ENCODE assay signal across 17 cellular contexts in the genomic region with DNA sequence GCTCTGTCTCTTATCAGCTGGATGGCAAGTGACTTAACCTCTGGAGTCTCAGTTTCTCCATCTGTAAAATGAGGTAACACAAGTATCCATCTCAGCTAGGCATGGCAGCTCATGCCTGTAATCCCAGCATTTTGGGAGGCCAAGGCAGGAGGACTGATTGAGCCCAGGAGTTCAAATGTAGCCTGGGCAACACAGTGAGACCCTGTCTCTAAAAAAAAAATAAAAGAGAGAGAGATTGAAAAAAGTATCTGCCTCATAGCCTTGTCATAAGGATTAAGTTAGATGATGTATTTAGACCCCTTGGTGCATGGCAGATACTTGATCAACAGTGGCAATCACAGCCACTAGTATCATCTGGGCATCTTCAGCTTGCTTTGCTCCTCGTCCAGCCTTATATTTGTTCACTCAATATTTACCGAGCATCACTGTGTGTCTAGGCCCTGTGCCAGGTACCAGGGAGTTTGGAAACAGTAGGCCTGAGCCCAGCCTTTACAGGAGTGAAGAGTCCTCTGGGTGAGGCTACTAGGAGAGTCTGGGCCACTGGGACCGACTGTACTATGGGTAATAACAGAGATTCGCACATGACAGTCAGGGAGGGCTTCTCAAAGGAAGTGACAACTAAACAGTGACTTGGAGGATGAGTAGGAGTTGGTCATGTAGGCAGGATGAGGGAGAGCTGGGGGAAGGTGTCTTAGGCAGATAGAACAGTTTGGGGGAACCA. TPM values are rescaled to one million over a fixed set of nuclear protein-coding genes. Genes with fewer than 3 reads are reported as not detected.
DNase-seq lines count a peak whose midpoint lies in the region; ATAC-seq, FAIRE-seq and TF ChIP-seq lines count a peak whose summit lies in the region.
"Had no signal": no experiment of that assay in that cellular context is flagged by ENCODE, and none has a peak within 500 bp of the region (broad histone marks: within the 10 kb centered on the region; RNA-seq: fewer than 3 reads in every experiment).

No MANE protein-coding gene starts in this region.

- CTCF ChIA-PET in K562 (lab: Yijun Ruan, JAX; ENCODE audit: low intra/inter-chr PET ratio): no interaction called here

- peaks cover 22% of the 10 kb centered on the region for H4K20me1 ChIP-seq in K562 (replicated peaks; ENCODE audit: control insufficient read depth, insufficient read depth, low read length)

- H3K27ac ChIP-seq in K562 (ENCODE audit: extremely low read depth, low read depth, low read length): no peak overlapping the region
- H3K27ac ChIP-seq in adrenal gland: no peak overlapping the region
- H3K27ac ChIP-seq: cardiac muscle cell, epithelial cell of prostate, PC-9 had no signal

- H3K4me2 ChIP-seq in K562 (ENCODE audit: insufficient read depth, low read length): no peak overlapping the region
- H3K4me2 ChIP-seq: PC-9 had no signal

- no peak for TF ChIP-seq POLR2A in K562 (conservative IDR thresholded peaks at IDR 0.05)
- TF ChIP-seq POLR2A in adrenal gland (IDR thresholded peaks at IDR 0.05): no peak

- no peak for TF ChIP-seq EP300 in K562 (IDR thresholded peaks at IDR 0.05; ENCODE audit: low read length)

- 68% methylated on average over 4 of the region's 4 CpGs for WGBS in K562 (ENCODE audit: insufficient coverage, low coverage, missing lambda C conversion rate)
- 72 to 81% (median 78%) methylated on average over 4 of the region's 4 CpGs for WGBS in adrenal gland, 4 donors

- H3K4me1 ChIP-seq in K562 (replicated peaks in 1 of 2; ENCODE audit: control insufficient read depth in 2 of 2, insufficient read depth in 2 of 2, low read length in 2 of 2) (peaks cover 10 to 17% of the 10 kb centered on the region in 2 experiments; a peak in 4 of 5 replicates), adrenal gland (replicated peaks in 1 of 2) (no peaks in the 10 kb centered on the region)

- no peak for TF ChIP-seq RAD21 in K562 (CRISPR knock-in tag; conservative IDR thresholded peaks at IDR 0.05 in 1 of 2, IDR thresholded peaks at IDR 0.05 in 1 of 2)

- H3K9me3 ChIP-seq in K562 (replicated peaks; ENCODE audit: control insufficient read depth, insufficient read depth, low read depth, low read length): no peaks in the 10 kb centered on the region
- H3K9me3 ChIP-seq in adrenal gland (replicated peaks in 1 of 3): no peaks in the 10 kb centered on the region

- no peaks in the 10 kb centered on the region for H3K27me3 Mint-ChIP-seq in progenitor cell of endocrine pancreas

- H3K36me3 ChIP-seq in K562 (ENCODE audit: control insufficient read depth, insufficient read depth, low read length): peaks cover 35% of the 10 kb centered on the region
- H3K36me3 ChIP-seq in adrenal gland (replicated peaks in 1 of 2): no peaks in the 10 kb centered on the region
- H3K36me3 ChIP-seq: cardiac muscle cell had no signal

- no peak overlapping the region for H3K4me3 Mint-ChIP-seq in progenitor cell of endocrine pancreas (ENCODE audit: low read depth)

- intact Hi-C loops in K562 (cut with micrococcal nuclease) (no loop called here), adrenal gland (cut with DNase I) (no loop called here), left cardiac atrium (cut with DNase I) (no loop called here)

- no TSS peak for BruUV-seq in K562 (replicated peaks; lab: Mats Ljungman, UMichigan)

- H3K9ac ChIP-seq in K562 (ENCODE audit: insufficient read depth in 1 of 2, low read depth in 2 of 2, low read length in 2 of 2): no peak overlapping the region

- H3K36me3 Mint-ChIP-seq in progenitor cell of endocrine pancreas (ENCODE audit: insufficient read depth): no peaks in the 10 kb centered on the region

- DNase-seq in DMS53 treated with DMSO at 0.1 percent for 48 hours (lab: John Stamatoyannopoulos, UW; ENCODE audit: unreplicated experiment) (peak; percentile 71), NCI-H345 treated with DMSO at 0.1 percent for 48 hours (lab: John Stamatoyannopoulos, UW; ENCODE audit: unreplicated experiment) (peak; percentile 86), K562 (ENCODE audit: extremely low read depth in 1 of 4, low spot score in 3 of 4) (no peak), progenitor cell of endocrine pancreas (ENCODE audit: low spot score, unreplicated experiment) (no peak), adrenal gland (no peak), left cardiac atrium (no peak)
- DNase-seq: HCEC 1CT; mesendoderm; NCI-H1436; stimulated activated CD4-positive, alpha-beta T cell treated with anti-CD3 and anti-CD28 coated beads, Interleukin-4, amount 100 ng/mL, for 4 hours; T-helper 9 cell had no signal

- peak overlapping the region; percentile 6 for H3K27ac Mint-ChIP-seq in progenitor cell of endocrine pancreas

- TF ChIP-seq CTCF in K562 (IDR thresholded peaks at IDR 0.05 in 2 of 3, conservative IDR thresholded peaks at IDR 0.05 in 1 of 3; ENCODE audit: insufficient read depth in 2 of 3, low read depth in 1 of 3, low read length in 3 of 3) (no peak), progenitor cell of endocrine pancreas (IDR thresholded peaks at IDR 0.05; ENCODE audit: unreplicated experiment) (no peak), adrenal gland (IDR thresholded peaks at IDR 0.05) (no peak)

- peaks cover 6% of the 10 kb centered on the region for H3K9me1 ChIP-seq in K562 (ENCODE audit: control insufficient read depth, insufficient read depth, low read length)

- FAIRE-seq in K562 (lab: Jason Lieb, UNC): no peak
- FAIRE-seq: GM12892, HTR-8/SVneo had no signal

- H3K4me3 ChIP-seq in K562 (no peak overlapping the region), adrenal gland (no peak overlapping the region)
- H3K4me3 ChIP-seq: cardiac muscle cell, PC-9 had no signal

- H3K4me1 Mint-ChIP-seq in progenitor cell of endocrine pancreas (ENCODE audit: low read depth): peaks cover 3% of the 10 kb centered on the region

- H3K27me3 ChIP-seq in K562 (ENCODE audit: control insufficient read depth in 2 of 2, insufficient read depth in 2 of 2, low read length in 2 of 2) (no peaks in the 10 kb centered on the region), adrenal gland (peaks cover 5% of the 10 kb centered on the region)
- H3K27me3 ChIP-seq: cardiac muscle cell had no signal

- H2AFZ ChIP-seq in K562 (ENCODE audit: low read depth, low read length): no peak overlapping the region
- H2AFZ ChIP-seq: PC-9 had no signal

- ATAC-seq in K562 (no peak), GM21717 (IDR thresholded peaks at IDR 0.05; ENCODE audit: unreplicated experiment) (no peak), left cardiac atrium (no peak)

- H3K79me2 ChIP-seq in K562 (ENCODE audit: control insufficient read depth, insufficient read depth, low read length): peaks cover 13% of the 10 kb centered on the region; the same call in 2 of the 3 replicates

- no peaks in the 10 kb centered on the region for H3K9me3 Mint-ChIP-seq in progenitor cell of endocrine pancreas (ENCODE audit: low read depth)

- POLR2A ChIA-PET in K562 (lab: Yijun Ruan, JAX): interaction anchor here (1.2 kb wide), 1 partner anchor 9 kb away, joined by 3 read pairs; no protein-coding TSS in a partner anchor

- in situ Hi-C loops in K562 (cut with MboI): no loop called here

TF ChIP-seq in K562, 482 proteins besides CTCF, POLR2A, EP300 and RAD21 (continues in another document):
- TF ChIP-seq ZNF431 (CRISPR knock-in tag; IDR thresholded peaks at IDR 0.05): no peak

RNA-seq across cellular contexts. Expression of a gene that starts 34.2 kb away (rescaled TPM):
- 10.6 and 16.2 TPM in 2 replicates for total RNA-seq in K562 (2011; cell fraction: chromatin; rRNA removed; ENCODE audit: low replicate concordance)
- total RNA-seq in K562 (2011; cell fraction: nucleolus; rRNA removed): 11.2 and 12.9 TPM in 2 replicates
- 11.4 and 11.6 TPM in 2 replicates for total RNA-seq in K562 (2011; cell fraction: nucleoplasm; rRNA removed)
- total RNA-seq in K562 (2014; rRNA removed): 13.4 and 20.8 TPM in 2 replicates
- 17.5 and 20.0 TPM in 2 replicates for total RNA-seq in K562 (2014; rRNA removed; fragmentation: Illumina TruSeq; extraction: Trizol)
- 16.3 and 16.5 TPM in 2 replicates for total RNA-seq in K562 (2015; rRNA removed; fragmentation: Illumina TruSeq; extraction: Trizol)
- 21.1 and 21.3 TPM in 2 replicates for total RNA-seq in K562 (2021)
- polyA plus RNA-seq in K562 (2011; rRNA removed): 13.2 and 18.7 TPM in 2 replicates
- polyA plus RNA-seq in K562 (2011; cell fraction: cytosol; rRNA removed): 15.4 and 25.7 TPM in 2 replicates
- 8.4 and 15.2 TPM in 2 replicates for polyA plus RNA-seq in K562 (2011; cell fraction: nucleus; rRNA removed)
- 14.3 and 16.8 TPM in 2 replicates for polyA plus RNA-seq in K562 (2012)
- polyA plus RNA-seq in K562 (2014; fragmentation: Illumina TruSeq; extraction: Trizol): 23.5 and 26.6 TPM in 2 replicates
- polyA plus RNA-seq in K562 (2014; fragmentation: Nextera tagmentation; extraction: Ambion mirVana): 10 to 100 TPM in 1 of 2 experiments, 1 to 10 TPM in 1; 9.5 to 12.2 TPM
- polyA plus RNA-seq in K562 (2014; rRNA removed): 18.0 and 20.3 TPM in 2 replicates
- polyA minus RNA-seq in K562 (2011; rRNA and poly(A)+ RNA removed): 13.1 and 21.5 TPM in 2 replicates
- 8.4 and 12.5 TPM in 2 replicates for polyA minus RNA-seq in K562 (2011; cell fraction: cytosol; rRNA and poly(A)+ RNA removed)
- polyA minus RNA-seq in K562 (2011; cell fraction: nucleus; rRNA and poly(A)+ RNA removed): 4.7 and 5.2 TPM in 2 replicates
- total RNA-seq in progenitor cell of endocrine pancreas: 6.0 and 7.0 TPM in 2 replicates
- total RNA-seq in adrenal gland: 1 to 10 TPM in 4 of 8 donors, under 1 TPM in 4; 0.06 to 3.2 (median 0.97) TPM
- polyA plus RNA-seq in adrenal gland: 1 to 10 TPM in 2 of 3 donors, under 1 TPM in 1; 0.77 to 3.9 (median 1.6) TPM
- 1 to 10 TPM in 1 of 2 donors, under 1 TPM in 1; 0.60 to 1.4 TPM for total RNA-seq in left cardiac atrium

RNA-seq across cellular contexts. Expression of a gene that starts 39.2 kb away (rescaled TPM):
- total RNA-seq in K562 (2011; cell fraction: chromatin; rRNA removed; ENCODE audit: low replicate concordance): 24.8 and 33.6 TPM in 2 replicates
- 15.1 and 15.7 TPM in 2 replicates for total RNA-seq in K562 (2011; cell fraction: nucleolus; rRNA removed)
- total RNA-seq in K562 (2011; cell fraction: nucleoplasm; rRNA removed): 20.1 and 31.3 TPM in 2 replicates
- 17.9 and 24.7 TPM in 2 replicates for total RNA-seq in K562 (2014; rRNA removed)
- total RNA-seq in K562 (2014; rRNA removed; fragmentation: Illumina TruSeq; extraction: Trizol): 17.0 and 17.5 TPM in 2 replicates
- total RNA-seq in K562 (2015; rRNA removed; fragmentation: Illumina TruSeq; extraction: Trizol): 12.2 and 13.3 TPM in 2 replicates
- total RNA-seq in K562 (2021): 41.0 and 48.5 TPM in 2 replicates
- 19.1 and 24.8 TPM in 2 replicates for polyA plus RNA-seq in K562 (2011; rRNA removed)
- polyA plus RNA-seq in K562 (2011; cell fraction: cytosol; rRNA removed): 17.9 and 36.4 TPM in 2 replicates
- polyA plus RNA-seq in K562 (2011; cell fraction: nucleus; rRNA removed): 22.9 and 38.7 TPM in 2 replicates
- 21.4 and 21.8 TPM in 2 replicates for polyA plus RNA-seq in K562 (2012)
- polyA plus RNA-seq in K562 (2014; fragmentation: Illumina TruSeq; extraction: Trizol): 34.1 and 40.0 TPM in 2 replicates
- polyA plus RNA-seq in K562 (2014; fragmentation: Nextera tagmentation; extraction: Ambion mirVana): 1 to 10 TPM; 7.6 to 8.3 TPM
- 30.1 and 32.7 TPM in 2 replicates for polyA plus RNA-seq in K562 (2014; rRNA removed)
- 12.4 and 15.6 TPM in 2 replicates for polyA minus RNA-seq in K562 (2011; rRNA and poly(A)+ RNA removed)
- polyA minus RNA-seq in K562 (2011; cell fraction: cytosol; rRNA and poly(A)+ RNA removed): 13.0 and 14.8 TPM in 2 replicates
- polyA minus RNA-seq in K562 (2011; cell fraction: nucleus; rRNA and poly(A)+ RNA removed): 5.8 and 7.0 TPM in 2 replicates
- total RNA-seq in progenitor cell of endocrine pancreas: 2.9 and 3.1 TPM in 2 replicates
- 10 to 100 TPM in 7 of 8 donors, 1 to 10 TPM in 1; 8.8 to 24.8 (median 14.5) TPM for total RNA-seq in adrenal gland
- 1 to 10 TPM; 2.6 to 7.1 (median 6.2) TPM for polyA plus RNA-seq in adrenal gland
- total RNA-seq in left cardiac atrium: 10 to 100 TPM in 1 of 2 donors, 1 to 10 TPM in 1; 4.3 to 12.2 TPM

Comparison
In these comparisons a context has a peak if more than half of its experiments do, and no peak if none do; other contexts are left out.
1. DNase-seq: peak in DMS53 treated with DMSO at 0.1 percent for 48 hours (single experiment) and NCI-H345 treated with DMSO at 0.1 percent for 48 hours (single experiment); none in K562 (0 of 4), progenitor cell of endocrine pancreas (single experiment), adrenal gland (0 of 7) and left cardiac atrium (single experiment).